1 cellular context compared by ENCODE assay signal in genomic region chr9:35114113-35114847, GRCh38.
TF ChIP-seq lines count a peak whose summit lies in the region.

No MANE protein-coding gene starts in this region.

TF ChIP-seq in K562, 482 proteins besides CTCF, POLR2A, EP300 and RAD21 (continues in another document):
- TF ChIP-seq COPS2 (conservative IDR thresholded peaks at IDR 0.05) (no peak), ZNF75A (CRISPR knock-in tag; IDR thresholded peaks at IDR 0.05) (no peak), TAF7 (tag; IDR thresholded peaks at IDR 0.05) (no peak), KLF1 (tag; IDR thresholded peaks at IDR 0.05) (no peak), RCOR1 (IDR thresholded peaks at IDR 0.05; ENCODE audit: borderline replicate concordance in 1 of 2, low read depth in 2 of 2, low read length in 2 of 2) (peak in 1 of 2 experiments; percentile 27; a peak in 1 of 4 replicates), PHTF2 (CRISPR knock-in tag; IDR thresholded peaks at IDR 0.05) (no peak), PKNOX1 (IDR thresholded peaks at IDR 0.05) (peak; percentile 29; the same call in 1 of the 2 replicates), ZBTB5 (IDR thresholded peaks at IDR 0.05) (no peak), ETS2 (tag; IDR thresholded peaks at IDR 0.05; ENCODE audit: borderline replicate concordance, poor library complexity, severe bottlenecking) (no peak), NR1H2 (CRISPR knock-in tag; IDR thresholded peaks at IDR 0.05) (no peak), ZBTB34 (CRISPR knock-in tag; IDR thresholded peaks at IDR 0.05) (no peak), BCOR (IDR thresholded peaks at IDR 0.05) (no peak), SMAD4 (CRISPR knock-in tag; conservative IDR thresholded peaks at IDR 0.05) (no peak), AFF1 (IDR thresholded peaks at IDR 0.05; ENCODE audit: low read depth in 1 of 2, partially characterized antibody in 2 of 2) (no peak), PHF21A (IDR thresholded peaks at IDR 0.05; ENCODE audit: borderline replicate concordance, low read depth) (no peak), PTRF (tag; IDR thresholded peaks at IDR 0.05) (no peak), SMARCA4 (IDR thresholded peaks at IDR 0.05) (no peak), SMAD2 (IDR thresholded peaks at IDR 0.05; ENCODE audit: low read depth, low read length) (no peak), TEAD1 (CRISPR knock-in tag; IDR thresholded peaks at IDR 0.05) (no peak), VEZF1 (CRISPR knock-in tag; IDR thresholded peaks at IDR 0.05) (peak; percentile 31; the same call in 1 of the 2 replicates), NKRF (IDR thresholded peaks at IDR 0.05; ENCODE audit: borderline replicate concordance) (no peak), RFX1 (IDR thresholded peaks at IDR 0.05) (peak; percentile 94), SAP30 (IDR thresholded peaks at IDR 0.05; ENCODE audit: borderline replicate concordance, insufficient read depth, low read depth, low read length, poor library complexity, severe bottlenecking) (no peak), IRF9 (tag; IDR thresholded peaks at IDR 0.05) (no peak), RBM15 (IDR thresholded peaks at IDR 0.05; ENCODE audit: insufficient read depth, low read length) (no peak), ETV5 (CRISPR knock-in tag; IDR thresholded peaks at IDR 0.05; ENCODE audit: low read depth) (no peak), ARID3A (IDR thresholded peaks at IDR 0.05; ENCODE audit: borderline replicate concordance, low read depth, low read length) (no peak), PBX2 (CRISPR knock-in tag; IDR thresholded peaks at IDR 0.05; ENCODE audit: low read depth) (no peak), PBX2 (tag; conservative IDR thresholded peaks at IDR 0.05; ENCODE audit: low read depth) (no peak), ZNF639 (CRISPR knock-in tag; conservative IDR thresholded peaks at IDR 0.05 in 1 of 2, IDR thresholded peaks at IDR 0.05 in 1 of 2) (no peak), ZNF121 (CRISPR knock-in tag; conservative IDR thresholded peaks at IDR 0.05) (no peak), HMGN3 (IDR thresholded peaks at IDR 0.05; ENCODE audit: borderline replicate concordance, extremely low read depth, insufficient read length, low read depth, low read length) (no peak), NR2C2 (CRISPR knock-in tag; IDR thresholded peaks at IDR 0.05) (no peak), NR2C2 (tag; IDR thresholded peaks at IDR 0.05) (no peak), SLC30A9 (CRISPR knock-in tag; IDR thresholded peaks at IDR 0.05) (no peak), ZNF584 (CRISPR knock-in tag; IDR thresholded peaks at IDR 0.05; ENCODE audit: low read depth) (no peak), ZNF124 (CRISPR knock-in tag; IDR thresholded peaks at IDR 0.05) (no peak), XRCC5 (IDR thresholded peaks at IDR 0.05; ENCODE audit: low read depth, low read length) (no peak), EGR1 (conservative IDR thresholded peaks at IDR 0.05) (peak; percentile 54; the same call in 1 of the 2 replicates), NEUROD1 (IDR thresholded peaks at IDR 0.05; ENCODE audit: borderline replicate concordance, low read depth, low read length, partially characterized antibody) (no peak), POLR3A (IDR thresholded peaks at IDR 0.05; ENCODE audit: borderline replicate concordance, extremely low read depth, insufficient read depth, insufficient read length) (no peak), KLF16 (IDR thresholded peaks at IDR 0.05) (peak; percentile 75; the same call in 1 of the 2 replicates), NFE2L1 (tag; IDR thresholded peaks at IDR 0.05; ENCODE audit: borderline replicate concordance, low read depth) (no peak)
